11 cellular contexts compared by ENCODE assay signal in genomic region chr2:230268606-230269222, GRCh38. TPM values are rescaled to one million over a fixed set of nuclear protein-coding genes. Genes with fewer than 3 reads are reported as not detected.
A peak's percentile ranks its signal among the peaks of the same experiment; 100 is the strongest.
DNase-seq lines count a peak whose midpoint lies in the region; ATAC-seq and TF ChIP-seq lines count a peak whose summit lies in the region.
"Had no signal": no experiment of that assay in that cellular context is flagged by ENCODE, and none has a peak within 500 bp of the region (broad histone marks: within the 10 kb centered on the region; RNA-seq: fewer than 3 reads in every experiment).

No MANE protein-coding gene starts in this region.

- TF ChIP-seq CTCF in mesothelial cell of epicardium (IDR thresholded peaks at IDR 0.05; ENCODE audit: unreplicated experiment): no peak

- peaks cover 49% of the 10 kb centered on the region for H3K4me1 Mint-ChIP-seq in activated CD4-positive, alpha-beta memory T cell treated with anti-CD3 and anti-CD28 coated beads, Interleukin-2, amount 10 ng/mL, durations not matched to agents 7 days and 5 days
- H3K4me1 Mint-ChIP-seq in mesothelial cell of epicardium: no peaks in the 10 kb centered on the region

- peak overlapping the region; percentile 64 for H3K27ac Mint-ChIP-seq in activated CD4-positive, alpha-beta memory T cell treated with anti-CD3 and anti-CD28 coated beads, Interleukin-2, amount 10 ng/mL, durations not matched to agents 7 days and 5 days
- no peak overlapping the region for H3K27ac Mint-ChIP-seq in mesothelial cell of epicardium

- peaks cover 9% of the 10 kb centered on the region for H3K9me3 Mint-ChIP-seq in activated CD4-positive, alpha-beta memory T cell treated with anti-CD3 and anti-CD28 coated beads, Interleukin-2, amount 10 ng/mL, durations not matched to agents 7 days and 5 days
- H3K9me3 Mint-ChIP-seq in mesothelial cell of epicardium: peaks cover 15% of the 10 kb centered on the region

- peak; percentile 62 for ATAC-seq in GM18870 (IDR thresholded peaks at IDR 0.05; ENCODE audit: unreplicated experiment)
- peak; percentile 59 for ATAC-seq in HG02852 (IDR thresholded peaks at IDR 0.05; ENCODE audit: unreplicated experiment)

- no peak overlapping the region for H3K4me3 Mint-ChIP-seq in activated CD4-positive, alpha-beta memory T cell treated with anti-CD3 and anti-CD28 coated beads, Interleukin-2, amount 10 ng/mL, durations not matched to agents 7 days and 5 days
- H3K4me3 Mint-ChIP-seq in mesothelial cell of epicardium: no peak overlapping the region
- H3K4me3 Mint-ChIP-seq: CD4-positive, alpha-beta memory T cell had no signal

- peak; percentile 5 for DNase-seq in Ammon's horn (ENCODE audit: low spot score)
- DNase-seq in activated CD4-positive, alpha-beta memory T cell treated with anti-CD3 and anti-CD28 coated beads, Interleukin-2, amount 10 ng/mL, durations not matched to agents 7 days and 5 days: no peak
- DNase-seq in NCI-H345 treated with DMSO at 0.1 percent for 48 hours (lab: John Stamatoyannopoulos, UW; ENCODE audit: unreplicated experiment): no peak
- no peak for DNase-seq in DMS53 treated with DMSO at 0.1 percent for 48 hours (lab: John Stamatoyannopoulos, UW; ENCODE audit: unreplicated experiment)
- DNase-seq in mesothelial cell of epicardium (ENCODE audit: low spot score in 2 of 2, unreplicated experiment in 2 of 2): no peak
- no peak for DNase-seq in D341Med (ENCODE audit: low spot score)
- DNase-seq: CD4-positive, alpha-beta memory T cell; effector CD4-positive, alpha-beta T cell had no signal

- POLR2A ChIA-PET in activated CD4-positive, alpha-beta memory T cell treated with anti-CD3 and anti-CD28 coated beads, Interleukin-2, amount 10 ng/mL, durations not matched to agents 7 days and 5 days (lab: Charles Lee): interaction anchor here (0.8 to 1.7 kb wide), 3 partner anchors 14 to 150 kb away, joined by 3 to 9 read pairs (median 9); partner anchors contain the start of gene SP140L

- CTCF ChIA-PET in activated CD4-positive, alpha-beta memory T cell treated with anti-CD3 and anti-CD28 coated beads, Interleukin-2, amount 10 ng/mL, durations not matched to agents 7 days and 5 days (lab: Charles Lee): interaction anchor here (1.0 kb wide), 1 partner anchor 16 kb away, joined by 3 read pairs; no protein-coding TSS in a partner anchor

- peaks cover 92% of the 10 kb centered on the region for H3K36me3 Mint-ChIP-seq in activated CD4-positive, alpha-beta memory T cell treated with anti-CD3 and anti-CD28 coated beads, Interleukin-2, amount 10 ng/mL, durations not matched to agents 7 days and 5 days (ENCODE audit: low read depth)
- H3K36me3 Mint-ChIP-seq in mesothelial cell of epicardium: no peaks in the 10 kb centered on the region

- H3K27me3 Mint-ChIP-seq in activated CD4-positive, alpha-beta memory T cell treated with anti-CD3 and anti-CD28 coated beads, Interleukin-2, amount 10 ng/mL, durations not matched to agents 7 days and 5 days: no peaks in the 10 kb centered on the region
- H3K27me3 Mint-ChIP-seq in mesothelial cell of epicardium (ENCODE audit: low read depth): no peaks in the 10 kb centered on the region
- H3K27me3 Mint-ChIP-seq: CD4-positive, alpha-beta memory T cell had no signal

RNA-seq across cellular contexts. Expression of gene SP140, which starts 43.2 kb away (rescaled TPM):
- total RNA-seq in activated CD4-positive, alpha-beta memory T cell treated with anti-CD3 and anti-CD28 coated beads, Interleukin-2, amount 10 ng/mL, durations not matched to agents 7 days and 5 days: 100 to 1,000 TPM; 132 to 137 TPM
- 0.34 to 0.75 TPM (median 0.54 TPM) in 3 replicates for total RNA-seq in mesothelial cell of epicardium
- total RNA-seq: pulmonary artery endothelial cell had no signal

RNA-seq across cellular contexts. Expression of gene SP110, which starts 48.9 kb away (rescaled TPM):
- 100 to 1,000 TPM; 125 to 128 TPM for total RNA-seq in activated CD4-positive, alpha-beta memory T cell treated with anti-CD3 and anti-CD28 coated beads, Interleukin-2, amount 10 ng/mL, durations not matched to agents 7 days and 5 days
- 28.8 to 30.9 TPM (median 29.6 TPM) in 3 replicates for total RNA-seq in mesothelial cell of epicardium

RNA-seq across cellular contexts. Expression of gene SP140L, which starts 58.3 kb away (rescaled TPM):
- 10 to 100 TPM; 85.2 to 88.0 TPM for total RNA-seq in activated CD4-positive, alpha-beta memory T cell treated with anti-CD3 and anti-CD28 coated beads, Interleukin-2, amount 10 ng/mL, durations not matched to agents 7 days and 5 days
- total RNA-seq in mesothelial cell of epicardium: 4.5 to 7.2 TPM (median 7.2 TPM) in 3 replicates

Comparison
In these comparisons a context has a peak if more than half of its experiments do, and no peak if none do; other contexts are left out.
1. RNA of gene SP140, which starts 43.2 kb away (total RNA-seq): 132 to 137 TPM in activated CD4-positive, alpha-beta memory T cell treated with anti-CD3 and anti-CD28 coated beads, Interleukin-2, amount 10 ng/mL, durations not matched to agents 7 days and 5 days; 0.34 to 0.75 TPM in mesothelial cell of epicardium; every median in the first group is over 10 times any median in the second.
2. RNA of gene SP140L, which starts 58.3 kb away (total RNA-seq): 85.2 to 88.0 TPM in activated CD4-positive, alpha-beta memory T cell treated with anti-CD3 and anti-CD28 coated beads, Interleukin-2, amount 10 ng/mL, durations not matched to agents 7 days and 5 days; 4.5 to 7.2 TPM in mesothelial cell of epicardium; every median in the first group is over 10 times any median in the second.